In the genomic region with DNA sequence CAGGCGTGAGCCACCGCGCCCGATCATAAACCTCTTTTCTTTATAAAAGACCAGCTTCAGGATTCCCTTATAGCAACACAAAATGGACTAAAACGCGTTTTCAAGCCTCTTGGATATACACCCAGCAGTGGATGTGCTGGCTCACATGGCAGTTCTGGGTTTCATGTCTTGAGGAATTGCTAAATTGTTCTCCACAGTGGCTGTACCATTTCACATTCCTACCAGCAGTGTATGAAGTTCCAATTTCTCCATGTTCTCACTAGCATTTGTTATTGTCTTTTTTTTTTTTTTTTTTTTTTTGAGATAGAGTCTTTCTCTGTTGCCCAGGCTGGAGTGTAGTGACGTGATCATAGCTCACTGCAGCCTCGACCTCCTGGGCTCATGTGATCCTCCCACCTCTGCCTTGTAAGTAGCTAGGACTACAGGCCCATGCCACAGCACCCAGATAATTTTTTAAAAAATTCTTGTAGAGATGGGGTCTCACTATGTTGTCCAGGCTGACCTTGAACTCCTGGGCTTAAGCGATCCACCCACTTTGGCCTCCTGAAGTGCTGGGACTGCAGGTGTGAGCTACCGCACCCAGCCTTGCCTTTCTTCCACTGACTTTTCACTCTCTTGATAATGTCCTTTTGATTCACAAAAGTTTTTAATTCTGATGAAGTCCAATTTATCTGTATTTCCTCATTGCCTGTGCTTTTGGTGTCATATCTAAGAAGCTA, we compare ENCODE assay signal across 17 cellular contexts. TPM values are rescaled to one million over a fixed set of nuclear protein-coding genes. Genes with fewer than 3 reads are reported as not detected.
DNase-seq lines count a peak whose midpoint lies in the region; ATAC-seq and TF ChIP-seq lines count a peak whose summit lies in the region.
"Had no signal": no experiment of that assay in that cellular context is flagged by ENCODE, and none has a peak within 500 bp of the region (broad histone marks: within the 10 kb centered on the region; RNA-seq: fewer than 3 reads in every experiment).

No MANE protein-coding gene starts in this region.

- H3K4me1 Mint-ChIP-seq in activated CD4-positive, alpha-beta memory T cell treated with anti-CD3 and anti-CD28 coated beads for 36 hours (ENCODE audit: low read depth), result no peaks in the 10 kb centered on the region

- intact Hi-C loops in activated CD4-positive, alpha-beta memory T cell treated with anti-CD3 and anti-CD28 coated beads for 36 hours (cut with micrococcal nuclease), result no loop called here

- ATAC-seq in GM19395 (IDR thresholded peaks at IDR 0.05; ENCODE audit: unreplicated experiment), result no peak
- ATAC-seq: GM12878, HCT116 had no signal

- no peak overlapping the region for H3K4me3 ChIP-seq in AG04449 (ENCODE audit: low read depth, low read length)
- no peak overlapping the region for H3K4me3 ChIP-seq in choroid plexus epithelial cell (ENCODE audit: low read depth, low read length)
- H3K4me3 ChIP-seq in foreskin fibroblast (ENCODE audit: low read depth in 1 of 2, low read length in 2 of 2), result no peak overlapping the region
- H3K4me3 ChIP-seq: GM12878 had no signal

- H3K9me3 Mint-ChIP-seq in activated CD4-positive, alpha-beta memory T cell treated with anti-CD3 and anti-CD28 coated beads for 36 hours, result no peaks in the 10 kb centered on the region

- POLR2A ChIA-PET in AG04449 (lab: Yijun Ruan, JAX), result interaction anchor here (0.6 kb wide), 1 partner anchor 22 kb away, joined by 4 read pairs; no protein-coding TSS in a partner anchor
- POLR2A ChIA-PET in activated CD4-positive, alpha-beta memory T cell treated with anti-CD3 and anti-CD28 coated beads for 36 hours (lab: Charles Lee), result no interaction called here

- no peak overlapping the region for H3K4me3 Mint-ChIP-seq in activated CD4-positive, alpha-beta memory T cell treated with anti-CD3 and anti-CD28 coated beads for 36 hours

- TF ChIP-seq CTCF in AG04449 (IDR thresholded peaks at IDR 0.05; ENCODE audit: insufficient read depth, low read length, missing control alignments) (peak; percentile 2), choroid plexus epithelial cell (conservative IDR thresholded peaks at IDR 0.05; ENCODE audit: low read depth, low read length) (peak; percentile 37), foreskin fibroblast (IDR thresholded peaks at IDR 0.05; ENCODE audit: low read depth, low read length) (peak; percentile 13)

- no peak overlapping the region for H3K27ac Mint-ChIP-seq in activated CD4-positive, alpha-beta memory T cell treated with anti-CD3 and anti-CD28 coated beads for 36 hours

- H3K36me3 Mint-ChIP-seq in activated CD4-positive, alpha-beta memory T cell treated with anti-CD3 and anti-CD28 coated beads for 36 hours, result peaks cover 11% of the 10 kb centered on the region

- H3K27me3 Mint-ChIP-seq in activated CD4-positive, alpha-beta memory T cell treated with anti-CD3 and anti-CD28 coated beads for 36 hours, result no peaks in the 10 kb centered on the region

- CTCF ChIA-PET in AG04449 (lab: Yijun Ruan, JAX), result interaction anchor here (1.1 to 1.5 kb wide), 3 partner anchors 10 to 15 kb away, joined by 3 to 5 read pairs (median 3); no protein-coding TSS in a partner anchor
- CTCF ChIA-PET in activated CD4-positive, alpha-beta memory T cell treated with anti-CD3 and anti-CD28 coated beads for 36 hours (lab: Charles Lee), result no interaction called here

- DNase-seq in AG04449 (ENCODE audit: low read depth, low spot score) (no peak), LHCN-M2 (ENCODE audit: low read depth) (peak; percentile 26), choroid plexus epithelial cell (ENCODE audit: low read depth) (peak; percentile 59), foreskin fibroblast (peak in 1 of 2 donors; percentile 41), NCI-H446 treated with DMSO at 0.1 percent for 48 hours (lab: John Stamatoyannopoulos, UW) (no peak), occipital lobe (lab: John Stamatoyannopoulos, UW) (no peak)
- DNase-seq in activated CD4-positive, alpha-beta memory T cell treated with anti-CD3 and anti-CD28 coated beads for 36 hours, result no peak
- DNase-seq: AML-193, DMS53, NCI-H146, NCI-H2081 treated with DMSO at 0.1 percent for 48 hours, NCI-H2227 treated with DMSO at 0.1 percent for 48 hours, NCI-H526 treated with DMSO at 0.1 percent for 48 hours, RPMI8226 had no signal

RNA-seq across cellular contexts. Expression of a gene that starts 17.4 kb away (rescaled TPM):
- total RNA-seq in LHCN-M2 (2014; rRNA removed) (36.5 and 61.1 TPM in 2 replicates), occipital lobe (41.5 TPM)
- polyA plus RNA-seq in LHCN-M2 (2012), result 22.5 TPM
- 10 to 100 TPM; 34.5 to 35.3 TPM for total RNA-seq in activated CD4-positive, alpha-beta memory T cell treated with anti-CD3 and anti-CD28 coated beads for 36 hours

RNA-seq across cellular contexts. Expression of a gene that starts 23.3 kb away (rescaled TPM):
- total RNA-seq in LHCN-M2 (2014; rRNA removed) (0.45 TPM in 1 of 2 replicates, not detected in the other), occipital lobe (10.0 TPM)
- polyA plus RNA-seq in LHCN-M2 (2012), result 0.15 TPM
- total RNA-seq in activated CD4-positive, alpha-beta memory T cell treated with anti-CD3 and anti-CD28 coated beads for 36 hours, result under 1 TPM in 1 of 2 experiments, not detected in 1; 0.67 TPM

RNA-seq across cellular contexts. Expression of a gene that starts 46.9 kb away (rescaled TPM):
- total RNA-seq in LHCN-M2 (2014; rRNA removed) (49.6 and 67.6 TPM in 2 replicates), occipital lobe (21.4 TPM)
- polyA plus RNA-seq in LHCN-M2 (2012), result 752 TPM
- total RNA-seq in activated CD4-positive, alpha-beta memory T cell treated with anti-CD3 and anti-CD28 coated beads for 36 hours, result 10 to 100 TPM; 52.0 to 52.9 TPM

Comparison
In these comparisons a context has a peak if more than half of its experiments do, and no peak if none do; other contexts are left out.
1. DNase-seq: peak in LHCN-M2 (single experiment) and choroid plexus epithelial cell (single experiment); none in AG04449 (single experiment), activated CD4-positive, alpha-beta memory T cell treated with anti-CD3 and anti-CD28 coated beads for 36 hours (single experiment), NCI-H446 treated with DMSO at 0.1 percent for 48 hours (single experiment) and occipital lobe (single experiment).
2. Peak in every context shown above with its lines, with median percentiles within 50 percentile points of each other: CTCF ChIP-seq.